9 cellular contexts compared by ENCODE assay signal in genomic region chr4:138775890-138776289, GRCh38.
A peak's percentile ranks its signal among the peaks of the same experiment; 100 is the strongest.
DNase-seq lines count a peak whose midpoint lies in the region; ATAC-seq, FAIRE-seq and TF ChIP-seq lines count a peak whose summit lies in the region.
"Had no signal": no experiment of that assay in that cellular context is flagged by ENCODE, and none has a peak within 500 bp of the region (broad histone marks: within the 10 kb centered on the region; RNA-seq: fewer than 3 reads in every experiment).

No MANE protein-coding gene starts in this region.

- 74% methylated on average over 6 of the region's 6 CpGs for WGBS in aorta, 2 donors

- no peak overlapping the region for H3K4me3 ChIP-seq in aorta (ENCODE audit: low read length in 2 of 2)
- H3K4me3 ChIP-seq: body of pancreas had no signal

- ATAC-seq in GM21367 (IDR thresholded peaks at IDR 0.05; ENCODE audit: unreplicated experiment) = peak; percentile 85
- ATAC-seq in HG03432 (IDR thresholded peaks at IDR 0.05; ENCODE audit: unreplicated experiment) = peak; percentile 91
- no peak for ATAC-seq in aorta (ENCODE audit: low FRiP score)
- no peak for ATAC-seq in GM18873 (IDR thresholded peaks at IDR 0.05; ENCODE audit: low FRiP score, unreplicated experiment)
- ATAC-seq: body of pancreas had no signal

- H3K27ac ChIP-seq in aorta (ENCODE audit: low read depth in 1 of 2, low read length in 2 of 2) = no peak overlapping the region
- H3K27ac ChIP-seq: body of pancreas had no signal

- FAIRE-seq in H54 (lab: Jason Lieb, UNC) = no peak
- FAIRE-seq: TTC549 had no signal

- TF ChIP-seq POLR2A in H54 (IDR thresholded peaks at IDR 0.05; ENCODE audit: low read depth, low read length) = no peak

- no peaks in the 10 kb centered on the region for H3K27me3 ChIP-seq in aorta (ENCODE audit: control insufficient read depth in 1 of 2, insufficient read depth in 2 of 2, low read length in 1 of 2)
- H3K27me3 ChIP-seq: body of pancreas had no signal

- H3K4me1 ChIP-seq in aorta (ENCODE audit: control insufficient read depth in 1 of 2, insufficient read depth in 2 of 2, low read length in 2 of 2) = no peaks in the 10 kb centered on the region
- H3K4me1 ChIP-seq: body of pancreas had no signal

- intact Hi-C loops in aorta (cut with DNase I) = no loop called here

- H3K9me3 ChIP-seq in aorta (ENCODE audit: control insufficient read depth, low read length) = no peaks in the 10 kb centered on the region
- H3K9me3 ChIP-seq: body of pancreas had no signal

- no peaks in the 10 kb centered on the region for H3K36me3 ChIP-seq in aorta (ENCODE audit: control insufficient read depth in 1 of 2, insufficient read depth in 2 of 2, low read length in 1 of 2)

- DNase-seq in amniotic epithelial cell (ENCODE audit: low read depth) (peak; percentile 35), superior temporal gyrus (ENCODE audit: extremely low spot score) (peak; percentile 22), aorta (no peak), H54 (ENCODE audit: insufficient read length, low spot score) (no peak)

Comparison
In these comparisons a context has a peak if more than half of its experiments do, and no peak if none do; other contexts are left out.
1. ATAC-seq: peak in GM21367 (single experiment) and HG03432 (single experiment); none in aorta (single experiment) and GM18873 (single experiment).
2. DNase-seq: peak in amniotic epithelial cell (single experiment) and superior temporal gyrus (single experiment); none in aorta (0 of 2) and H54 (single experiment).